Comparison of ENCODE assay signal across 20 cellular contexts in genomic region chr6:134328138-134328537, GRCh38.
"Had no signal": no experiment of that assay in that cellular context is flagged by ENCODE, and none has a peak within 500 bp of the region (broad histone marks: within the 10 kb centered on the region; RNA-seq: fewer than 3 reads in every experiment).

No MANE protein-coding gene starts in this region.

- DNase-seq: effector memory CD4-positive, alpha-beta T cell; esophagus squamous epithelium; foreskin melanocyte; heart left ventricle; hippocampal formation; left colon; mesendoderm; naive B cell; psoas muscle; retina; stimulated activated CD4-positive, alpha-beta T cell treated with anti-CD3 and anti-CD28 coated beads, Interleukin-2, amount 100 ng/mL, for 24 hours; stimulated activated CD4-positive, alpha-beta T cell treated with anti-CD3 and anti-CD28 coated beads, Interleukin-4, amount 100 ng/mL, for 4 hours; stimulated activated naive B cell treated with anti-CD40 and anti-IgM and Interleukin-4, amounts not matched to agents 10 μg/mL and 1 μg/mL and 100 μg/mL, for 72 hours; stimulated activated naive CD8-positive, alpha-beta T cell treated with anti-CD3 and anti-CD28 coated beads, Interleukin-15, amount 100 ng/mL, for 72 hours; testis had no signal

- H3K36me3 ChIP-seq: esophagus squamous epithelium, heart left ventricle, tibial nerve had no signal

- H3K36me3 Mint-ChIP-seq: stimulated activated naive B cell treated with anti-CD40 and anti-IgM and Interleukin-4, amounts not matched to agents 10 μg/mL and 1 μg/mL and 100 μg/mL, for 72 hours had no signal

- H3K27me3 Mint-ChIP-seq: naive B cell; stimulated activated naive B cell treated with anti-CD40 and anti-IgM and Interleukin-4, amounts not matched to agents 10 μg/mL and 1 μg/mL and 100 μg/mL, for 72 hours; stimulated activated naive CD8-positive, alpha-beta T cell treated with anti-CD3 and anti-CD28 coated beads, Interleukin-15, amount 100 ng/mL, for 72 hours had no signal

- H3K27me3 ChIP-seq: esophagus squamous epithelium, testis, tibial nerve had no signal

- H3K27ac Mint-ChIP-seq: naive B cell; nephron; stimulated activated naive B cell treated with anti-CD40 and anti-IgM and Interleukin-4, amounts not matched to agents 10 μg/mL and 1 μg/mL and 100 μg/mL, for 72 hours; stimulated activated naive CD8-positive, alpha-beta T cell treated with anti-CD3 and anti-CD28 coated beads, Interleukin-15, amount 100 ng/mL, for 72 hours had no signal

- H3K4me1 Mint-ChIP-seq: naive B cell, nephron had no signal

- H3K4me3 Mint-ChIP-seq: naive B cell; nephron; stimulated activated naive B cell treated with anti-CD40 and anti-IgM and Interleukin-4, amounts not matched to agents 10 μg/mL and 1 μg/mL and 100 μg/mL, for 72 hours; stimulated activated naive CD8-positive, alpha-beta T cell treated with anti-CD3 and anti-CD28 coated beads, Interleukin-15, amount 100 ng/mL, for 72 hours had no signal

- H3K27ac ChIP-seq: epithelial cell of prostate, esophagus squamous epithelium, heart left ventricle, psoas muscle, skin epidermis, testis, tibial nerve had no signal

- H3K4me1 ChIP-seq: esophagus squamous epithelium, testis, tibial nerve had no signal

- H3K9me3 ChIP-seq: testis had no signal

- ATAC-seq: heart left ventricle; left colon; psoas muscle; sciatic nerve; stimulated activated naive B cell treated with anti-CD40 and anti-IgM and Interleukin-4, amounts not matched to agents 10 μg/mL and 1 μg/mL and 100 μg/mL, for 72 hours; stimulated activated naive CD8-positive, alpha-beta T cell treated with anti-CD3 and anti-CD28 coated beads, Interleukin-15, amount 100 ng/mL, for 72 hours had no signal

- H3K4me3 ChIP-seq: esophagus squamous epithelium, heart left ventricle, psoas muscle, skin epidermis, testis, tibial nerve had no signal
